In genomic region chr2:231425811-231426703, GRCh38 we compare ENCODE assay signal across 10 cellular contexts. TPM values are rescaled to one million over a fixed set of nuclear protein-coding genes. Genes with fewer than 3 reads are reported as not detected.
DNase-seq lines count a peak whose midpoint lies in the region; ATAC-seq, FAIRE-seq and TF ChIP-seq lines count a peak whose summit lies in the region.
"Had no signal": no experiment of that assay in that cellular context is flagged by ENCODE, and none has a peak within 500 bp of the region (broad histone marks: within the 10 kb centered on the region; RNA-seq: fewer than 3 reads in every experiment).

No MANE protein-coding gene starts in this region.

- no peak for TF ChIP-seq CTCF in kidney (IDR thresholded peaks at IDR 0.05; ENCODE audit: borderline replicate concordance, extremely low read depth, insufficient read depth)

- H3K36me3 Mint-ChIP-seq in activated CD8-positive, alpha-beta memory T cell treated with anti-CD3 and anti-CD28 coated beads, Interleukin-2, amount 10 ng/mL, durations not matched to agents 7 days and 5 days: peaks cover 11% of the 10 kb centered on the region

- CTCF ChIA-PET in activated CD8-positive, alpha-beta memory T cell treated with anti-CD3 and anti-CD28 coated beads, Interleukin-2, amount 10 ng/mL, durations not matched to agents 7 days and 5 days (lab: Charles Lee): interaction anchor here (0.8 to 2.3 kb wide), 8 partner anchors 11 to 199 kb away, joined by 3 to 20 read pairs (median 4); no protein-coding TSS in a partner anchor

- peak; percentile 79 for DNase-seq in activated effector memory CD4-positive, alpha-beta T cell treated with anti-CD3 and anti-CD28 coated beads, Interleukin-2, amount 50 U/mL, for 16 hours
- no peak for DNase-seq in activated effector memory CD4-positive, alpha-beta T cell treated with Interleukin-2 at 50 U/mL for 16 hours
- peak; percentile 89 for DNase-seq in activated CD8-positive, alpha-beta memory T cell treated with anti-CD3 and anti-CD28 coated beads, Interleukin-2, amount 10 ng/mL, durations not matched to agents 7 days and 5 days
- DNase-seq in kidney (peak; percentile 59), anterior cingulate cortex (lab: John Stamatoyannopoulos, UW) (no peak)
- peak; percentile 23 to 54 for DNase-seq in stimulated activated CD8-positive, alpha-beta memory T cell treated with anti-CD3 and anti-CD28 coated beads, Interleukin-7, amount 100 ng/mL, for 1 hour (ENCODE audit: low read depth in 2 of 2)
- DNase-seq: NCI-H1436 treated with DMSO at 0.1 percent for 48 hours, ovary had no signal

- H3K27ac ChIP-seq in kidney (ENCODE audit: low read depth in 2 of 2, low read length in 2 of 2): no peak overlapping the region
- H3K27ac ChIP-seq: ovary had no signal

- H3K9me3 ChIP-seq in kidney (ENCODE audit: control insufficient read depth in 1 of 2, low read length in 2 of 2): no peaks in the 10 kb centered on the region
- H3K9me3 ChIP-seq: ovary had no signal

- FAIRE-seq in kidney (lab: Jason Lieb, UNC): no peak

- peaks cover 6% of the 10 kb centered on the region for H3K9me3 Mint-ChIP-seq in activated CD8-positive, alpha-beta memory T cell treated with anti-CD3 and anti-CD28 coated beads, Interleukin-2, amount 10 ng/mL, durations not matched to agents 7 days and 5 days (ENCODE audit: low read depth)

- H3K9ac ChIP-seq in kidney (ENCODE audit: low read length in 2 of 2): no peak overlapping the region

- no peaks in the 10 kb centered on the region for H3K4me1 ChIP-seq in kidney (ENCODE audit: control insufficient read depth in 1 of 2, insufficient read depth in 1 of 2, low read depth in 1 of 2, low read length in 2 of 2)

- peak overlapping the region; percentile 66 for H3K4me3 Mint-ChIP-seq in activated CD8-positive, alpha-beta memory T cell treated with anti-CD3 and anti-CD28 coated beads, Interleukin-2, amount 10 ng/mL, durations not matched to agents 7 days and 5 days

- peak; percentile 86 for ATAC-seq in activated CD8-positive, alpha-beta memory T cell treated with anti-CD3 and anti-CD28 coated beads, Interleukin-2, amount 10 ng/mL, durations not matched to agents 7 days and 5 days
- ATAC-seq in HG02938 (IDR thresholded peaks at IDR 0.05; ENCODE audit: unreplicated experiment): no peak
- ATAC-seq in GM21529 (IDR thresholded peaks at IDR 0.05; ENCODE audit: unreplicated experiment): no peak

- intact Hi-C loops in kidney (cut with DNase I): no loop called here

- H3K27me3 Mint-ChIP-seq in activated CD8-positive, alpha-beta memory T cell treated with anti-CD3 and anti-CD28 coated beads, Interleukin-2, amount 10 ng/mL, durations not matched to agents 7 days and 5 days: no peaks in the 10 kb centered on the region

- H3K27ac Mint-ChIP-seq in activated CD8-positive, alpha-beta memory T cell treated with anti-CD3 and anti-CD28 coated beads, Interleukin-2, amount 10 ng/mL, durations not matched to agents 7 days and 5 days: peak overlapping the region; percentile 91

- peaks cover 25% of the 10 kb centered on the region for H3K4me1 Mint-ChIP-seq in activated CD8-positive, alpha-beta memory T cell treated with anti-CD3 and anti-CD28 coated beads, Interleukin-2, amount 10 ng/mL, durations not matched to agents 7 days and 5 days

- no peak overlapping the region for H3K4me3 ChIP-seq in kidney (ENCODE audit: low read length in 2 of 2)
- H3K4me3 ChIP-seq: ovary had no signal

- H3K36me3 ChIP-seq in kidney (ENCODE audit: control insufficient read depth in 1 of 2, insufficient read depth in 2 of 2, low read length in 2 of 2): no peaks in the 10 kb centered on the region
- H3K36me3 ChIP-seq: ovary had no signal

RNA-seq across cellular contexts. Expression of gene B3GNT7, which starts 30.5 kb away (rescaled TPM):
- total RNA-seq in activated CD8-positive, alpha-beta memory T cell treated with anti-CD3 and anti-CD28 coated beads, Interleukin-2, amount 10 ng/mL, durations not matched to agents 7 days and 5 days: under 1 TPM; 0.47 to 0.49 TPM
- total RNA-seq in kidney: 9.3 TPM
- 2.4 TPM for polyA plus RNA-seq in kidney (ENCODE audit: insufficient read depth, low read depth, low replicate concordance)

RNA-seq across cellular contexts. Expression of gene NCL, which starts 38.2 kb away (rescaled TPM):
- 100 to 1,000 TPM; 634 to 820 TPM for total RNA-seq in activated CD8-positive, alpha-beta memory T cell treated with anti-CD3 and anti-CD28 coated beads, Interleukin-2, amount 10 ng/mL, durations not matched to agents 7 days and 5 days
- 382 TPM for total RNA-seq in kidney
- polyA plus RNA-seq in kidney (ENCODE audit: insufficient read depth, low read depth, low replicate concordance): 191 TPM

Comparison
In these comparisons a context has a peak if more than half of its experiments do, and no peak if none do; other contexts are left out.
1. DNase-seq: peak in activated effector memory CD4-positive, alpha-beta T cell treated with anti-CD3 and anti-CD28 coated beads, Interleukin-2, amount 50 U/mL, for 16 hours (single experiment), activated CD8-positive, alpha-beta memory T cell treated with anti-CD3 and anti-CD28 coated beads, Interleukin-2, amount 10 ng/mL, durations not matched to agents 7 days and 5 days (single experiment), kidney (single experiment) and stimulated activated CD8-positive, alpha-beta memory T cell treated with anti-CD3 and anti-CD28 coated beads, Interleukin-7, amount 100 ng/mL, for 1 hour (2 of 2); none in activated effector memory CD4-positive, alpha-beta T cell treated with Interleukin-2 at 50 U/mL for 16 hours (single experiment) and anterior cingulate cortex (0 of 58).